8 cellular contexts compared by ENCODE assay signal in the genomic region with DNA sequence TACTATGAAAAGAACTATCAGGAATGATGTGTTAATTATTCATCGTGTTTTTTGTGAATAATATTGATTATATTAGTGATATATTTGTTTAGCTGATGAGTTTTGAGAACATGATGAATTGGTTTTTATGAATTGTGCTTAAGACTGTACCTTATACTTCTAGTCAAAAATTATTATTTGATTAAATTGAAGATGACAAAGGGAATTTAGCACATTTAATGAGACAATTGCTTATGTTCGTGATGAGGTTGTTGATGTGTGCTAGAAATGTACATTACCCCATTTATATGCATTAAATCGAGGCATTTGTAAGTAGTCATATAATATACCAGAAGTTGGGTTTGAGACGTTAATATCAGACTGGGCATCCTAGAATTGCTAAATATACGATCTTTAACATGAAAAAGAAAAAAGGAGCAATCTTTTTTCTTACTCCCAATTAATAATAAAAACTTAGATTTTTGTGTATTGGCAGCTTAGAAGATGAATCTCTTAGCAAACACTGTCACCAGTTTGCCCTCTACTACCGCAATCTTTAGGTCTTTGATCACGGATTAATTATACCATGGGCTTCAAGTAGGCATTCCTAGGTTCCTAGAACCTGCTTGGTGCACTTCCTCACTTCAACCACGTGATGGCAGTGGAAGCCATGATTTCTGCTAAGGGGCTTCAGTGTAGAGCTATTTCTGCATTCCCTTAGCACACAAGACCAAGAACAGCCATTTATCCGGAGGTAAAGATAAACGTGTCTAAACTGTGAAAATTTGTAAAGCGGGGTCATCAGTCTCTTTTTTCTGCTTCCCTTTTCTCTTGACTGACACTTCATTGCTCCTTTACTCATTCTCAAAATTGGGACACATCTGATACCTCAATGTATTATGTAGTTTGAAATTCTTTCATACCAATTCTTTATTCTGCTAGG. TPM values are rescaled to one million over a fixed set of nuclear protein-coding genes. Genes with fewer than 3 reads are reported as not detected.
A peak's percentile ranks its signal among the peaks of the same experiment; 100 is the strongest.
DNase-seq lines count a peak whose midpoint lies in the region; ATAC-seq and TF ChIP-seq lines count a peak whose summit lies in the region.

No MANE protein-coding gene starts in this region.

- H3K4me1 Mint-ChIP-seq in WTC11 = peaks cover 29% of the 10 kb centered on the region
- H3K4me1 Mint-ChIP-seq in dendritic cell treated with granulocyte-macrophage colony-stimulating factor and Interleukin-4, amounts not matched to agents 40 ng/mL and 50 ng/mL, for 4 days (ENCODE audit: low read depth) = peaks cover 59% of the 10 kb centered on the region

- CTCF ChIA-PET in WTC11 (lab: Charles Lee) = interaction anchor here (0.5 to 3.3 kb wide), 35 partner anchors 9 to 1047 kb away, joined by 3 to 27 read pairs (median 3); a partner anchor contains a TSS

- no peaks in the 10 kb centered on the region for H3K36me3 Mint-ChIP-seq in WTC11
- H3K36me3 Mint-ChIP-seq in dendritic cell treated with granulocyte-macrophage colony-stimulating factor and Interleukin-4, amounts not matched to agents 40 ng/mL and 50 ng/mL, for 4 days (ENCODE audit: low read depth) = peaks cover 31% of the 10 kb centered on the region

- no peak overlapping the region for H3K27ac Mint-ChIP-seq in WTC11
- no peak overlapping the region for H3K27ac Mint-ChIP-seq in dendritic cell treated with granulocyte-macrophage colony-stimulating factor and Interleukin-4, amounts not matched to agents 40 ng/mL and 50 ng/mL, for 4 days

- POLR2A ChIA-PET in WTC11 (lab: Charles Lee) = no interaction called here

- intact Hi-C loops in dendritic cell treated with granulocyte-macrophage colony-stimulating factor and Interleukin-4, amounts not matched to agents 40 ng/mL and 50 ng/mL, for 4 days (cut with micrococcal nuclease) = loop anchor here (2.0 to 10.0 kb wide), 3 partner anchors 133 to 685 kb away; a partner anchor contains a TSS

- TF ChIP-seq CTCF in WTC11 (IDR thresholded peaks at IDR 0.05) = peak; percentile 78

- H3K4me3 Mint-ChIP-seq in WTC11 = peak overlapping the region; percentile 93
- peak overlapping the region; percentile 21 for H3K4me3 Mint-ChIP-seq in dendritic cell treated with granulocyte-macrophage colony-stimulating factor and Interleukin-4, amounts not matched to agents 40 ng/mL and 50 ng/mL, for 4 days

- DNase-seq in DMS79 treated with DMSO at 0.1 percent for 48 hours (lab: John Stamatoyannopoulos, UW) (peak; percentile 89), NCI-H2227 treated with DMSO at 0.1 percent for 48 hours (lab: John Stamatoyannopoulos, UW) (peak; percentile 92), WTC11 (ENCODE audit: low spot score) (peak; percentile 57), left lobe of liver (ENCODE audit: low spot score) (peak; percentile 62), cortex of kidney (lab: John Stamatoyannopoulos, UW) (no peak)
- peak; percentile 34 to 61 for DNase-seq in stimulated activated CD4-positive, alpha-beta T cell treated with anti-CD3 and anti-CD28 coated beads, Interleukin-2, amount 100 ng/mL, for 24 hours

- H3K27me3 Mint-ChIP-seq in WTC11 (ENCODE audit: low read depth) = no peaks in the 10 kb centered on the region
- no peaks in the 10 kb centered on the region for H3K27me3 Mint-ChIP-seq in dendritic cell treated with granulocyte-macrophage colony-stimulating factor and Interleukin-4, amounts not matched to agents 40 ng/mL and 50 ng/mL, for 4 days

- H3K9me3 Mint-ChIP-seq in WTC11 = no peaks in the 10 kb centered on the region
- H3K9me3 Mint-ChIP-seq in dendritic cell treated with granulocyte-macrophage colony-stimulating factor and Interleukin-4, amounts not matched to agents 40 ng/mL and 50 ng/mL, for 4 days = no peaks in the 10 kb centered on the region

- ATAC-seq in HG03175 (IDR thresholded peaks at IDR 0.05; ENCODE audit: unreplicated experiment) (peak; percentile 35), WTC11 (peak; percentile 38), left lobe of liver (peak; percentile 64)

TF ChIP-seq in WTC11, 78 proteins besides CTCF, POLR2A, EP300 and RAD21:
- TF ChIP-seq NFYB (CRISPR knock-in tag; conservative IDR thresholded peaks at IDR 0.05; ENCODE audit: low read depth) (no peak), TCF7 (CRISPR knock-in tag; IDR thresholded peaks at IDR 0.05; ENCODE audit: low read depth) (no peak), ZBTB21 (CRISPR knock-in tag; IDR thresholded peaks at IDR 0.05; ENCODE audit: borderline replicate concordance) (no peak)
- TF ChIP-seq, protein P1, sequence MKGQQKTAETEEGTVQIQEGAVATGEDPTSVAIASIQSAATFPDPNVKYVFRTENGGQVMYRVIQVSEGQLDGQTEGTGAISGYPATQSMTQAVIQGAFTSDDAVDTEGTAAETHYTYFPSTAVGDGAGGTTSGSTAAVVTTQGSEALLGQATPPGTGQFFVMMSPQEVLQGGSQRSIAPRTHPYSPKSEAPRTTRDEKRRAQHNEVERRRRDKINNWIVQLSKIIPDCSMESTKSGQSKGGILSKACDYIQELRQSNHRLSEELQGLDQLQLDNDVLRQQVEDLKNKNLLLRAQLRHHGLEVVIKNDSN (CRISPR knock-in tag; IDR thresholded peaks at IDR 0.05) = peak; percentile 36; the same call in 1 of the 2 replicates

RNA-seq across cellular contexts. Expression of a gene that starts 1.6 kb away (rescaled TPM):
- total RNA-seq in WTC11 (2021) (14.4 to 16.5 TPM (median 15.0 TPM) in 3 replicates), left lobe of liver (35.3 TPM)

RNA-seq across cellular contexts. Expression of a gene that starts 20.8 kb away (rescaled TPM):
- total RNA-seq in WTC11 (2021) (27.8 to 31.6 TPM (median 28.7 TPM) in 3 replicates), left lobe of liver (9.0 TPM)
